Comparison of ENCODE assay signal across 25 cellular contexts in genomic region chr22:17884084-17884483, GRCh38.
DNase-seq lines count a peak whose midpoint lies in the region; ATAC-seq and TF ChIP-seq lines count a peak whose summit lies in the region.
"Had no signal": no experiment of that assay in that cellular context is flagged by ENCODE, and none has a peak within 500 bp of the region (broad histone marks: within the 10 kb centered on the region; RNA-seq: fewer than 3 reads in every experiment).

No MANE protein-coding gene starts in this region.

- H3K4me1 Mint-ChIP-seq in mesothelial cell of epicardium: peaks cover 13% of the 10 kb centered on the region
- H3K4me1 Mint-ChIP-seq: H9; stimulated activated memory B cell treated with anti-CD40 and anti-IgM and Interleukin-4, amounts not matched to agents 10 μg/mL and 1 μg/mL and 100 μg/mL, for 72 hours; WTC11 had no signal

- 33 to 46% methylated on average over 5 to 6 of the region's 6 CpGs for WGBS in esophagus squamous epithelium, 2 donors
- WGBS in suprapubic skin: 44% methylated on average over 6 of the region's 6 CpGs

- intact Hi-C loops in breast epithelium (cut with DNase I; ENCODE audit: low total_unique reads): no loop called here
- intact Hi-C loops in esophagus squamous epithelium (cut with DNase I): no loop called here

- TF ChIP-seq POLR2A in breast epithelium (IDR thresholded peaks at IDR 0.05) (no peak), esophagus squamous epithelium (IDR thresholded peaks at IDR 0.05) (no peak), suprapubic skin (IDR thresholded peaks at IDR 0.05) (no peak)

- H3K4me3 ChIP-seq in breast epithelium (no peak overlapping the region), esophagus squamous epithelium (no peak overlapping the region), suprapubic skin (no peak overlapping the region)
- H3K4me3 ChIP-seq: esophagus muscularis mucosa, lung, Peyer's patch, sigmoid colon, thoracic aorta had no signal

- no peak for TF ChIP-seq CTCF in breast epithelium (IDR thresholded peaks at IDR 0.05)
- no peak for TF ChIP-seq CTCF in esophagus squamous epithelium (IDR thresholded peaks at IDR 0.05)
- no peak for TF ChIP-seq CTCF in mesothelial cell of epicardium (IDR thresholded peaks at IDR 0.05; ENCODE audit: unreplicated experiment)
- TF ChIP-seq CTCF in suprapubic skin (IDR thresholded peaks at IDR 0.05): no peak

- no peak for TF ChIP-seq EP300 in suprapubic skin (IDR thresholded peaks at IDR 0.05)

- peaks cover 19% of the 10 kb centered on the region for H3K36me3 Mint-ChIP-seq in mesothelial cell of epicardium

- H3K36me3 ChIP-seq in breast epithelium (no peaks in the 10 kb centered on the region), esophagus squamous epithelium (peaks cover 0 to 91% (median 6%) of the 10 kb centered on the region in 3 donors), suprapubic skin (peaks cover 54% of the 10 kb centered on the region)

- peak overlapping the region; percentile 41 for H3K27ac Mint-ChIP-seq in mesothelial cell of epicardium
- H3K27ac Mint-ChIP-seq: stimulated activated memory B cell treated with anti-CD40 and anti-IgM and Interleukin-4, amounts not matched to agents 10 μg/mL and 1 μg/mL and 100 μg/mL, for 72 hours; T-helper 2 cell treated with Interferon-gamma antibody and Interleukin-4, amounts not matched to agents 5 μg/mL and 100 μg/mL, for 36 hours; WTC11 had no signal

- H3K4me1 ChIP-seq in breast epithelium (no peaks in the 10 kb centered on the region), esophagus squamous epithelium (peaks cover 0 to 21% (median 13%) of the 10 kb centered on the region in 3 donors), suprapubic skin (peaks cover 10% of the 10 kb centered on the region)
- H3K4me1 ChIP-seq: Peyer's patch had no signal

- H3K27ac ChIP-seq in breast epithelium (peak overlapping the region; percentile 61 to 62), esophagus squamous epithelium (peak overlapping the region in 3 of 4 donors; percentile 51 to 64 (median 52)), suprapubic skin (peak overlapping the region; percentile 42)
- H3K27ac ChIP-seq: Peyer's patch, sigmoid colon, thoracic aorta had no signal

- H3K27me3 ChIP-seq in breast epithelium: no peaks in the 10 kb centered on the region
- H3K27me3 ChIP-seq in esophagus squamous epithelium: no peaks in the 10 kb centered on the region
- H3K27me3 ChIP-seq in suprapubic skin: no peaks in the 10 kb centered on the region
- H3K27me3 ChIP-seq: esophagus muscularis mucosa, Peyer's patch, sigmoid colon had no signal

- no peaks in the 10 kb centered on the region for H3K9me3 Mint-ChIP-seq in mesothelial cell of epicardium
- H3K9me3 Mint-ChIP-seq: H9; stimulated activated memory B cell treated with anti-CD40 and anti-IgM and Interleukin-4, amounts not matched to agents 10 μg/mL and 1 μg/mL and 100 μg/mL, for 72 hours; T-helper 2 cell treated with Interferon-gamma antibody and Interleukin-4, amounts not matched to agents 5 μg/mL and 100 μg/mL, for 36 hours; WTC11 had no signal

- DNase-seq in breast epithelium (ENCODE audit: low spot score in 2 of 2) (peak in 1 of 2 donors; percentile 75), esophagus squamous epithelium (lab: John Stamatoyannopoulos, UW) (no peak), mesothelial cell of epicardium (ENCODE audit: low spot score in 2 of 2, unreplicated experiment in 2 of 2) (no peak), suprapubic skin (ENCODE audit: low spot score in 2 of 2) (no peak), NCI-H82 treated with DMSO at 0.1 percent for 48 hours (lab: John Stamatoyannopoulos, UW; ENCODE audit: unreplicated experiment) (no peak), NCI-H1694 (lab: John Stamatoyannopoulos, UW) (no peak)
- DNase-seq: activated CD4-positive, alpha-beta T cell treated with anti-CD3 and anti-CD28 coated beads, Interleukin-2, amount 50 U/mL, for 4 hours; activated gamma-delta T cell treated with Interleukin-2 at 50 U/mL for 16 hours; central memory CD4-positive, alpha-beta T cell; DND-41; H9; NCI-H1092; NCI-H2081; NCI-H446 treated with DMSO at 0.1 percent for 48 hours; NK-92 treated with Interleukin-12 subunit alpha and Interleukin-12 subunit beta, amount 100 ng/mL, for 24 hours; Peyer's patch; sigmoid colon had no signal

- H3K9me3 ChIP-seq in breast epithelium: no peaks in the 10 kb centered on the region
- no peaks in the 10 kb centered on the region for H3K9me3 ChIP-seq in esophagus squamous epithelium
- no peaks in the 10 kb centered on the region for H3K9me3 ChIP-seq in suprapubic skin
- H3K9me3 ChIP-seq: esophagus muscularis mucosa, Peyer's patch, sigmoid colon, thoracic aorta had no signal

- H3K27me3 Mint-ChIP-seq in mesothelial cell of epicardium (ENCODE audit: low read depth): no peaks in the 10 kb centered on the region
- H3K27me3 Mint-ChIP-seq: stimulated activated memory B cell treated with anti-CD40 and anti-IgM and Interleukin-4, amounts not matched to agents 10 μg/mL and 1 μg/mL and 100 μg/mL, for 72 hours had no signal

- no peak overlapping the region for H3K4me3 Mint-ChIP-seq in mesothelial cell of epicardium
- H3K4me3 Mint-ChIP-seq: H9; stimulated activated memory B cell treated with anti-CD40 and anti-IgM and Interleukin-4, amounts not matched to agents 10 μg/mL and 1 μg/mL and 100 μg/mL, for 72 hours; T-helper 2 cell treated with Interferon-gamma antibody and Interleukin-4, amounts not matched to agents 5 μg/mL and 100 μg/mL, for 36 hours; WTC11 had no signal

- ATAC-seq in GM18873 (IDR thresholded peaks at IDR 0.05; ENCODE audit: low FRiP score, unreplicated experiment): no peak
- ATAC-seq: SK-N-SH treated with all-trans-retinoic acid at 6 μM for 48 hours; stimulated activated memory B cell treated with anti-CD40 and anti-IgM and Interleukin-4, amounts not matched to agents 10 μg/mL and 1 μg/mL and 100 μg/mL, for 72 hours; WTC11 had no signal
